In the genomic region with DNA sequence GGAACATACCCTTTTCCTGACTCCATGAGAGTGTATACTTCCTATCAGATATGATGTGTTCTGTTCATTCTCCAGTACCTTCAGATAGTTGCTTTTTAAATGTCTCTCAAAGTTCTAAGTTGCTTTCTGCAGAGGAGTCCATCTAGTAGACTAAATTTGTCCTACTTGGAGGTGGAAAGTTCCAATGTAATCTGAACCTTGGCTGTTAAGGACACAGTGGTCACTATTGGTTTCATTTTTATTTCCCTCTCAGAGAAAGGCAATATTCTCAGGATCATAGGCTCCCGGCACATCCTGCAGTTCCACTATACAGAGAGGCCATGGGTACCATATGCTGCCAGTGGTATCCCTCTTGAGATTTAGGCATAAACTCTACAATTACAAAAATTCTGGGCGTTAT, we compare ENCODE assay signal across 31 cellular contexts.
"Had no signal": no experiment of that assay in that cellular context is flagged by ENCODE, and none has a peak within 500 bp of the region (broad histone marks: within the 10 kb centered on the region; RNA-seq: fewer than 3 reads in every experiment).

No MANE protein-coding gene starts in this region.

- H3K9ac ChIP-seq: parathyroid adenoma had no signal

- H3K4me3 ChIP-seq: ovary, psoas muscle, skin epidermis, smooth muscle cell, spleen, suprapubic skin, testis, tibial artery, transverse colon, upper lobe of left lung, vagina had no signal

- H3K79me2 ChIP-seq: parathyroid adenoma had no signal

- H3K4me1 ChIP-seq: parathyroid adenoma, psoas muscle, spleen, suprapubic skin, testis, transverse colon, upper lobe of left lung, vagina had no signal

- ATAC-seq: naive thymus-derived CD8-positive, alpha-beta T cell; natural killer cell treated with Interleukin-12 subunit alpha and Interleukin-12 subunit beta and Interleukin-15 and Interleukin-18, amount 100 ng/mL, for 72 hours; psoas muscle; sciatic nerve; stimulated activated memory B cell treated with anti-CD40 and anti-IgM and Interleukin-4, amounts not matched to agents 10 μg/mL and 1 μg/mL and 100 μg/mL, for 72 hours; stimulated activated naive CD8-positive, alpha-beta T cell treated with anti-CD3 and anti-CD28 coated beads, Interleukin-15, amount 100 ng/mL, for 72 hours; stimulated activated naive CD8-positive, alpha-beta T cell treated with anti-CD3 and anti-CD28 coated beads, Interleukin-15, Interleukin-2, amounts not matched to agents 100 U/mL and 50 U/mL, for 24 hours had no signal

- H3K4me2 ChIP-seq: smooth muscle cell had no signal

- FAIRE-seq: urothelium cell line had no signal

- H3K27me3 ChIP-seq: neutrophil, ovary, spleen, suprapubic skin, testis, tibial artery, transverse colon, upper lobe of left lung, vagina had no signal

- H3K27ac ChIP-seq: neutrophil, ovary, parathyroid adenoma, psoas muscle, skin epidermis, spleen, suprapubic skin, testis, tibial artery, transverse colon, upper lobe of left lung, vagina had no signal

- H2AFZ ChIP-seq: parathyroid adenoma had no signal

- DNase-seq: naive thymus-derived CD8-positive, alpha-beta T cell; nephron progenitor cell; nucleus accumbens; ovary; posterior cingulate gyrus; psoas muscle; right cardiac atrium; spleen; stimulated activated CD4-positive, alpha-beta T cell treated with anti-CD3 and anti-CD28 coated beads, Interleukin-12 subunit alpha, Interleukin-12 subunit beta, amount 100 ng/mL, for 4 hours; stimulated activated CD4-positive, alpha-beta T cell treated with anti-CD3 and anti-CD28 coated beads, Interleukin-1b, Interleukin-23, amount 100 ng/mL, for 48 hours; stimulated activated CD4-positive, alpha-beta T cell treated with anti-CD3 and anti-CD28 coated beads, Interleukin-4, amount 100 ng/mL, for 1 hour; stimulated activated CD4-positive, alpha-beta T cell treated with anti-CD3 and anti-CD28 coated beads, Interleukin-4, amount 100 ng/mL, for 4 hours; stimulated activated CD8-positive, alpha-beta memory T cell treated with anti-CD3 and anti-CD28 coated beads, Interleukin-4, amount 100 ng/mL, for 48 hours; stimulated activated naive CD4-positive, alpha-beta T cell; stimulated activated naive CD8-positive, alpha-beta T cell treated with anti-CD3 and anti-CD28 coated beads, Interleukin-15, amount 100 ng/mL, for 72 hours; stimulated activated naive CD8-positive, alpha-beta T cell treated with anti-CD3 and anti-CD28 coated beads, Interleukin-15, Interleukin-2, amounts not matched to agents 100 U/mL and 50 U/mL, for 24 hours; substantia nigra; testis; tibial artery; transverse colon; upper lobe of left lung had no signal

- H3K36me3 ChIP-seq: neutrophil, ovary, spleen, suprapubic skin, tibial artery, transverse colon, upper lobe of left lung, vagina had no signal

- H3K9me3 ChIP-seq: neutrophil, ovary, psoas muscle, spleen, suprapubic skin, testis, tibial artery, transverse colon, upper lobe of left lung, vagina had no signal
